ENCODE assay signal across 8 cellular contexts in genomic region chr6:159790947-159791598, GRCh38.
DNase-seq lines count a peak whose midpoint lies in the region; ATAC-seq lines count a peak whose summit lies in the region.

No MANE protein-coding gene starts in this region.

- whole genome bisulfite sequencing in iPS DF 6.9 (ENCODE audit: insufficient coverage, insufficient read length), result no CpG with 5 or more reads among the region's 19 CpGs

- no peaks in the 10 kb centered on the region for H3K9me3 Mint-ChIP-seq in stimulated activated naive B cell treated with anti-CD40 and anti-IgM and Interleukin-4, amounts not matched to agents 10 μg/mL and 1 μg/mL and 100 μg/mL, for 72 hours

- H3K4me3 Mint-ChIP-seq in stimulated activated naive B cell treated with anti-CD40 and anti-IgM and Interleukin-4, amounts not matched to agents 10 μg/mL and 1 μg/mL and 100 μg/mL, for 72 hours, result peak overlapping the region; percentile 91 to 96

- DNase-seq in activated T-helper 1 cell treated with Interleukin-2 at 50 U/mL for 16 hours (ENCODE audit: low read depth) (peak; percentile 4), iPS DF 6.9 (ENCODE audit: low read depth, low spot score) (no peak), NCI-H1048 (lab: John Stamatoyannopoulos, UW) (no peak)
- peak; percentile 13 for DNase-seq in stimulated activated naive B cell treated with anti-CD40 and anti-IgM and Interleukin-4, amounts not matched to agents 10 μg/mL and 1 μg/mL and 100 μg/mL, for 72 hours
- DNase-seq in activated CD4-positive, CD25-positive, alpha-beta regulatory T cell treated with anti-CD3 and anti-CD28 coated beads, Interleukin-2, amount 50 U/mL, for 72 hours, result no peak

- H3K4me1 ChIP-seq in BLaER1 (peaks cover 44% of the 10 kb centered on the region), HUES6 (ENCODE audit: control insufficient read depth, insufficient read depth, low read length) (peaks cover 24% of the 10 kb centered on the region), iPS DF 6.9 (ENCODE audit: control insufficient read depth, insufficient read depth, low read length) (no peaks in the 10 kb centered on the region)

- H3K4me3 ChIP-seq in BLaER1 (peak overlapping the region; percentile 99), HUES6 (ENCODE audit: low read depth, low read length) (peak overlapping the region; percentile 94), iPS DF 6.9 (ENCODE audit: low read length) (peak overlapping the region; percentile 90)

- peaks cover 21 to 62% of the 10 kb centered on the region in 2 donors for H3K4me1 Mint-ChIP-seq in stimulated activated naive B cell treated with anti-CD40 and anti-IgM and Interleukin-4, amounts not matched to agents 10 μg/mL and 1 μg/mL and 100 μg/mL, for 72 hours

- H3K27me3 Mint-ChIP-seq in stimulated activated naive B cell treated with anti-CD40 and anti-IgM and Interleukin-4, amounts not matched to agents 10 μg/mL and 1 μg/mL and 100 μg/mL, for 72 hours, result no peaks in the 10 kb centered on the region

- peak overlapping the region; percentile 97 for H3K4me2 ChIP-seq in BLaER1

- peaks cover 28 to 50% of the 10 kb centered on the region in 2 donors for H3K36me3 Mint-ChIP-seq in stimulated activated naive B cell treated with anti-CD40 and anti-IgM and Interleukin-4, amounts not matched to agents 10 μg/mL and 1 μg/mL and 100 μg/mL, for 72 hours

- H3K27me3 ChIP-seq in BLaER1, result no peaks in the 10 kb centered on the region
- H3K27me3 ChIP-seq in HUES6 (ENCODE audit: control insufficient read depth, insufficient read depth, low read length), result no peaks in the 10 kb centered on the region
- no peaks in the 10 kb centered on the region for H3K27me3 ChIP-seq in iPS DF 6.9 (ENCODE audit: control insufficient read depth, insufficient read depth, low read length)

- peak overlapping the region; percentile 95 for H3K27ac Mint-ChIP-seq in stimulated activated naive B cell treated with anti-CD40 and anti-IgM and Interleukin-4, amounts not matched to agents 10 μg/mL and 1 μg/mL and 100 μg/mL, for 72 hours

- no peaks in the 10 kb centered on the region for H3K9me3 ChIP-seq in BLaER1
- H3K9me3 ChIP-seq in HUES6 (ENCODE audit: control insufficient read depth, insufficient read depth, low read depth, low read length), result no peaks in the 10 kb centered on the region
- H3K9me3 ChIP-seq in iPS DF 6.9 (ENCODE audit: control insufficient read depth, insufficient read depth, low read length), result no peaks in the 10 kb centered on the region

- H3K27ac ChIP-seq in BLaER1 (peak overlapping the region; percentile 97), HUES6 (ENCODE audit: low read depth, low read length) (peak overlapping the region; percentile 43; the same call in 1 of the 2 replicates), iPS DF 6.9 (ENCODE audit: low read length) (no peak overlapping the region)

- peak overlapping the region; percentile 99 for H3K9ac ChIP-seq in BLaER1
- H3K9ac ChIP-seq in HUES6 (ENCODE audit: low read length), result peak overlapping the region; percentile 91

- ATAC-seq in stimulated activated naive B cell treated with anti-CD40 and anti-IgM and Interleukin-4, amounts not matched to agents 10 μg/mL and 1 μg/mL and 100 μg/mL, for 72 hours (replicated peaks), result peak in 1 of 2 donors; percentile 14
- ATAC-seq in HG03095 (IDR thresholded peaks at IDR 0.05; ENCODE audit: unreplicated experiment), result no peak

- H3K36me3 ChIP-seq in BLaER1, result peaks cover 53% of the 10 kb centered on the region
- H3K36me3 ChIP-seq in HUES6 (ENCODE audit: control insufficient read depth, insufficient read depth, low read length), result peaks cover 58% of the 10 kb centered on the region
- H3K36me3 ChIP-seq in iPS DF 6.9 (ENCODE audit: control insufficient read depth, insufficient read depth, low read length), result peaks cover 4% of the 10 kb centered on the region

- H4K20me1 ChIP-seq in BLaER1, result peaks cover 46% of the 10 kb centered on the region

Comparison
In these comparisons a context has a peak if more than half of its experiments do, and no peak if none do; other contexts are left out.
1. DNase-seq: peak in activated T-helper 1 cell treated with Interleukin-2 at 50 U/mL for 16 hours (single experiment) and stimulated activated naive B cell treated with anti-CD40 and anti-IgM and Interleukin-4, amounts not matched to agents 10 μg/mL and 1 μg/mL and 100 μg/mL, for 72 hours (single experiment); none in iPS DF 6.9 (single experiment), activated CD4-positive, CD25-positive, alpha-beta regulatory T cell treated with anti-CD3 and anti-CD28 coated beads, Interleukin-2, amount 50 U/mL, for 72 hours (single experiment) and NCI-H1048 (single experiment).
2. Peak in every context shown above with its lines, with median percentiles within 50 percentile points of each other: H3K4me3 ChIP-seq.